ENCODE assay signal across 8 cellular contexts in the genomic region with DNA sequence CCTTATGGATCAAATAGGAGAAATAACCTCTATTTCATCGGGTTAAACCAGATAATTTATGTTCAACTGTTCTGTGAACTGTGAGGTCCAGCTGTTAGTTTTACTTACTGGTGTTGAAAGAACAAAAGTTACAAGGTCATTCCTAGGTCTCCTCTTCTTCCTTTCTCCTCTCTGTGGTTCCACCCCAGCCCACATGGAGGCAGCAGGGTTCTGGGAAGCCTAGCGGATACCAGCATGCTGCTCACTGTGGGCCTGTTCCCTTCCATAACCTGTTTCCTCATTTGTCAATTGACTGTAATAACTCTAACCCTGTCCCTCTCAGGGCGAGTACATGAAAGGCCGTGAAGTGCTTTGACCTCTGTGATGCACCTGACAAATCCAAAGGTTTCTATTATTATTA. TPM values are rescaled to one million over a fixed set of nuclear protein-coding genes. Genes with fewer than 3 reads are reported as not detected.
DNase-seq lines count a peak whose midpoint lies in the region; ATAC-seq, FAIRE-seq and TF ChIP-seq lines count a peak whose summit lies in the region.

No MANE protein-coding gene starts in this region.

- peak; percentile 59 to 83 for TF ChIP-seq RAD21 in K562 (CRISPR knock-in tag; conservative IDR thresholded peaks at IDR 0.05 in 1 of 2, IDR thresholded peaks at IDR 0.05 in 1 of 2)

- in situ Hi-C loops in K562 (cut with MboI), result loop anchor here (5.0 kb wide), 1 partner anchor 253 kb away; no protein-coding TSS in a partner anchor

- H3K27me3 Mint-ChIP-seq in activated CD4-positive, alpha-beta T cell treated with anti-CD3 and anti-CD28 coated beads, Interleukin-2, amount 10 ng/mL, durations not matched to agents 7 days and 5 days, result no peaks in the 10 kb centered on the region
- no peaks in the 10 kb centered on the region for H3K27me3 Mint-ChIP-seq in activated T-cell treated with anti-CD3 and anti-CD28 coated beads, Interleukin-2, amount 50 U/mL, for 4 hours (ENCODE audit: low read depth)

- intact Hi-C loops in K562 (cut with micrococcal nuclease), result loop anchor here (1.0 kb wide), 1 partner anchor 257 kb away; no protein-coding TSS in a partner anchor

- no TSS peak for BruUV-seq in K562 (replicated peaks; lab: Mats Ljungman, UMichigan)

- CTCF ChIA-PET in K562 (lab: Yijun Ruan, JAX; ENCODE audit: low intra/inter-chr PET ratio), result interaction anchor here (1.0 to 3.6 kb wide), 2 partner anchors 257 to 1167 kb away, joined by 3 to 37 read pairs; no protein-coding TSS in a partner anchor
- CTCF ChIA-PET in activated CD4-positive, alpha-beta T cell treated with anti-CD3 and anti-CD28 coated beads, Interleukin-2, amount 10 ng/mL, durations not matched to agents 7 days and 5 days (lab: Charles Lee), result no interaction called here

- peaks cover 17% of the 10 kb centered on the region for H3K36me3 Mint-ChIP-seq in activated CD4-positive, alpha-beta T cell treated with anti-CD3 and anti-CD28 coated beads, Interleukin-2, amount 10 ng/mL, durations not matched to agents 7 days and 5 days (ENCODE audit: low read depth)
- H3K36me3 Mint-ChIP-seq in activated T-cell treated with anti-CD3 and anti-CD28 coated beads, Interleukin-2, amount 50 U/mL, for 4 hours (ENCODE audit: insufficient read depth), result peaks cover 9% of the 10 kb centered on the region

- H3K9me3 ChIP-seq in K562 (replicated peaks; ENCODE audit: control insufficient read depth, insufficient read depth, low read depth, low read length), result no peaks in the 10 kb centered on the region
- no peaks in the 10 kb centered on the region for H3K9me3 ChIP-seq in thoracic aorta

- peak; percentile 91 for FAIRE-seq in K562 (lab: Jason Lieb, UNC)

- H3K27me3 ChIP-seq in K562 (ENCODE audit: control insufficient read depth in 2 of 2, insufficient read depth in 2 of 2, low read length in 2 of 2) (no peaks in the 10 kb centered on the region), thoracic aorta (replicated peaks; ENCODE audit: insufficient read depth) (no peaks in the 10 kb centered on the region)

- POLR2A ChIA-PET in K562 (lab: Yijun Ruan, JAX), result no interaction called here
- POLR2A ChIA-PET in activated CD4-positive, alpha-beta T cell treated with anti-CD3 and anti-CD28 coated beads, Interleukin-2, amount 10 ng/mL, durations not matched to agents 7 days and 5 days (lab: Charles Lee), result no interaction called here

- DNase-seq in GM03348 (ENCODE audit: low spot score), result peak; percentile 82
- DNase-seq in NCI-H1417 (lab: John Stamatoyannopoulos, UW), result peak in 2 of 3 experiments; percentile 50 to 77
- DNase-seq in K562 (ENCODE audit: extremely low read depth in 1 of 4, low spot score in 3 of 4), result peak; percentile 57 to 76 (median 66)
- DNase-seq in islet precursor cell, result peak; percentile 87
- no peak for DNase-seq in thoracic aorta (ENCODE audit: low spot score)
- DNase-seq in activated CD4-positive, alpha-beta T cell treated with anti-CD3 and anti-CD28 coated beads, Interleukin-2, amount 10 ng/mL, durations not matched to agents 7 days and 5 days, result no peak
- DNase-seq in RPMI8226, result no peak
- no peak for DNase-seq in activated T-cell treated with anti-CD3 and anti-CD28 coated beads, Interleukin-2, amount 50 U/mL, for 4 hours

- peak overlapping the region; percentile 42; the same call in 1 of the 2 replicates for H2AFZ ChIP-seq in K562 (ENCODE audit: low read depth, low read length)

- H3K27ac Mint-ChIP-seq in activated CD4-positive, alpha-beta T cell treated with anti-CD3 and anti-CD28 coated beads, Interleukin-2, amount 10 ng/mL, durations not matched to agents 7 days and 5 days, result no peak overlapping the region

- TF ChIP-seq CTCF in K562 (IDR thresholded peaks at IDR 0.05 in 2 of 3, conservative IDR thresholded peaks at IDR 0.05 in 1 of 3; ENCODE audit: insufficient read depth in 2 of 3, low read depth in 1 of 3, low read length in 3 of 3), result peak; percentile 80 to 83 (median 81)
- peak; percentile 52 for TF ChIP-seq CTCF in thoracic aorta (IDR thresholded peaks at IDR 0.05)

- H3K27ac ChIP-seq in K562 (ENCODE audit: extremely low read depth, low read depth, low read length) (no peak overlapping the region), thoracic aorta (no peak overlapping the region)

- H3K4me1 Mint-ChIP-seq in activated CD4-positive, alpha-beta T cell treated with anti-CD3 and anti-CD28 coated beads, Interleukin-2, amount 10 ng/mL, durations not matched to agents 7 days and 5 days, result peaks cover 1% of the 10 kb centered on the region
- no peaks in the 10 kb centered on the region for H3K4me1 Mint-ChIP-seq in activated T-cell treated with anti-CD3 and anti-CD28 coated beads, Interleukin-2, amount 50 U/mL, for 4 hours (ENCODE audit: low read depth)

- peaks cover 5 to 9% of the 10 kb centered on the region in 2 experiments; a peak in 4 of 5 replicates for H3K4me1 ChIP-seq in K562 (replicated peaks in 1 of 2; ENCODE audit: control insufficient read depth in 2 of 2, insufficient read depth in 2 of 2, low read length in 2 of 2)
- peaks cover 0 to 3% of the 10 kb centered on the region in 2 donors for H3K4me1 ChIP-seq in thoracic aorta (ENCODE audit: control insufficient read depth in 1 of 2, low read depth in 2 of 2)

- no peaks in the 10 kb centered on the region for H3K79me2 ChIP-seq in K562 (ENCODE audit: control insufficient read depth, insufficient read depth, low read length)

- peaks cover under 1% of the 10 kb centered on the region; the same call in 1 of the 2 replicates for H4K20me1 ChIP-seq in K562 (replicated peaks; ENCODE audit: control insufficient read depth, insufficient read depth, low read length)

- no peak overlapping the region for H3K4me2 ChIP-seq in K562 (ENCODE audit: insufficient read depth, low read length)

- H3K9me1 ChIP-seq in K562 (ENCODE audit: control insufficient read depth, insufficient read depth, low read length), result no peaks in the 10 kb centered on the region

- no peak overlapping the region for H3K4me3 Mint-ChIP-seq in activated CD4-positive, alpha-beta T cell treated with anti-CD3 and anti-CD28 coated beads, Interleukin-2, amount 10 ng/mL, durations not matched to agents 7 days and 5 days
- H3K4me3 Mint-ChIP-seq in activated T-cell treated with anti-CD3 and anti-CD28 coated beads, Interleukin-2, amount 50 U/mL, for 4 hours, result no peak overlapping the region

- H3K36me3 ChIP-seq in K562 (ENCODE audit: control insufficient read depth, insufficient read depth, low read length) (no peaks in the 10 kb centered on the region), thoracic aorta (peaks cover 15% of the 10 kb centered on the region)

- ATAC-seq in K562 (peak; percentile 94), thoracic aorta (ENCODE audit: insufficient number of reproducible peaks, low FRiP score, low read depth) (no peak)
- ATAC-seq in activated T-cell treated with anti-CD3 and anti-CD28 coated beads, Interleukin-2, amount 50 U/mL, for 4 hours, result no peak

- TF ChIP-seq EP300 in K562 (IDR thresholded peaks at IDR 0.05; ENCODE audit: low read length), result no peak

- no peak for TF ChIP-seq POLR2A in K562 (conservative IDR thresholded peaks at IDR 0.05)

- 34% methylated on average over 4 of the region's 4 CpGs for WGBS in K562 (ENCODE audit: insufficient coverage, low coverage, missing lambda C conversion rate)

- no peak overlapping the region for H3K9ac ChIP-seq in K562 (ENCODE audit: insufficient read depth in 1 of 2, low read depth in 2 of 2, low read length in 2 of 2)

- no peak overlapping the region for H3K4me3 ChIP-seq in K562
- H3K4me3 ChIP-seq in thoracic aorta, result no peak overlapping the region

- no peaks in the 10 kb centered on the region for H3K9me3 Mint-ChIP-seq in activated CD4-positive, alpha-beta T cell treated with anti-CD3 and anti-CD28 coated beads, Interleukin-2, amount 10 ng/mL, durations not matched to agents 7 days and 5 days
- no peaks in the 10 kb centered on the region for H3K9me3 Mint-ChIP-seq in activated T-cell treated with anti-CD3 and anti-CD28 coated beads, Interleukin-2, amount 50 U/mL, for 4 hours

TF ChIP-seq in K562, 482 proteins besides CTCF, POLR2A, EP300 and RAD21 (continues in another document):
- TF ChIP-seq CBX3 (IDR thresholded peaks at IDR 0.05; ENCODE audit: borderline replicate concordance in 1 of 2, low read length in 2 of 2), result 0 out of 3 replicates have a peak, but pooled peaks of 1 of the 2 experiments have one; percentile 26
- TF ChIP-seq ETV6 (IDR thresholded peaks at IDR 0.05; ENCODE audit: borderline replicate concordance in 1 of 2, low read depth in 2 of 2, low read length in 1 of 2), result no peak
- TF ChIP-seq ETV6 (CRISPR knock-in tag; IDR thresholded peaks at IDR 0.05; ENCODE audit: borderline replicate concordance), result no peak
- peak in 1 of 2 experiments; percentile 36; a peak in 1 of 4 replicates for TF ChIP-seq MAZ (CRISPR knock-in tag; conservative IDR thresholded peaks at IDR 0.05 in 1 of 2, IDR thresholded peaks at IDR 0.05 in 1 of 2)
- 0 out of 2 replicates have a peak, but pooled peaks have one; percentile 11 for TF ChIP-seq ATF7 (IDR thresholded peaks at IDR 0.05)
- TF ChIP-seq ZNF316 (IDR thresholded peaks at IDR 0.05), result no peak
- no peak for TF ChIP-seq ZNF347 (CRISPR knock-in tag; IDR thresholded peaks at IDR 0.05; ENCODE audit: low read depth)
- TF ChIP-seq CTBP1 (IDR thresholded peaks at IDR 0.05; ENCODE audit: borderline replicate concordance), result 0 out of 2 replicates have a peak, but pooled peaks have one; percentile 20

RNA-seq across cellular contexts. Expression of a gene that starts 27.8 kb away (rescaled TPM):
- total RNA-seq in K562 (2011; cell fraction: chromatin; rRNA removed; ENCODE audit: low replicate concordance), result 24.0 and 79.7 TPM in 2 replicates
- 52.2 and 56.9 TPM in 2 replicates for total RNA-seq in K562 (2011; cell fraction: nucleolus; rRNA removed)
- 38.4 and 46.9 TPM in 2 replicates for total RNA-seq in K562 (2011; cell fraction: nucleoplasm; rRNA removed)
- 11.2 and 13.3 TPM in 2 replicates for total RNA-seq in K562 (2014; rRNA removed)
- total RNA-seq in K562 (2014; rRNA removed; fragmentation: Illumina TruSeq; extraction: Trizol), result 3.1 and 3.8 TPM in 2 replicates
- 9.6 and 9.8 TPM in 2 replicates for total RNA-seq in K562 (2015; rRNA removed; fragmentation: Illumina TruSeq; extraction: Trizol)
- total RNA-seq in K562 (2021), result 18.4 and 20.2 TPM in 2 replicates
- 7.4 and 11.8 TPM in 2 replicates for polyA plus RNA-seq in K562 (2011; rRNA removed)
- 11.0 and 16.5 TPM in 2 replicates for polyA plus RNA-seq in K562 (2011; cell fraction: cytosol; rRNA removed)
- 55.1 and 73.5 TPM in 2 replicates for polyA plus RNA-seq in K562 (2011; cell fraction: nucleus; rRNA removed)
- 8.7 and 14.0 TPM in 2 replicates for polyA plus RNA-seq in K562 (2012)
- 6.0 and 8.6 TPM in 2 replicates for polyA plus RNA-seq in K562 (2014; fragmentation: Illumina TruSeq; extraction: Trizol)
- polyA plus RNA-seq in K562 (2014; fragmentation: Nextera tagmentation; extraction: Ambion mirVana), result 1 to 10 TPM; 1.1 to 1.2 TPM
- polyA plus RNA-seq in K562 (2014; rRNA removed), result 14.4 and 14.9 TPM in 2 replicates
- 4.7 and 6.0 TPM in 2 replicates for polyA minus RNA-seq in K562 (2011; rRNA and poly(A)+ RNA removed)
- 7.3 and 8.5 TPM in 2 replicates for polyA minus RNA-seq in K562 (2011; cell fraction: cytosol; rRNA and poly(A)+ RNA removed)
- polyA minus RNA-seq in K562 (2011; cell fraction: nucleus; rRNA and poly(A)+ RNA removed), result 18.2 and 20.5 TPM in 2 replicates
- total RNA-seq in thoracic aorta, result 10 to 100 TPM in 1 of 2 donors, 1 to 10 TPM in 1; 6.5 to 14.2 TPM
- 10 to 100 TPM; 22.0 to 24.6 TPM for total RNA-seq in activated CD4-positive, alpha-beta T cell treated with anti-CD3 and anti-CD28 coated beads, Interleukin-2, amount 10 ng/mL, durations not matched to agents 7 days and 5 days
- total RNA-seq in activated T-cell treated with anti-CD3 and anti-CD28 coated beads, Interleukin-2, amount 50 U/mL, for 4 hours, result 10 to 100 TPM; 31.3 to 36.6 (median 32.5) TPM

Comparison
In these comparisons a context has a peak if more than half of its experiments do, and no peak if none do; other contexts are left out.
1. DNase-seq: peak in GM03348 (single experiment), NCI-H1417 (2 of 3), K562 (4 of 4) and islet precursor cell (single experiment); none in thoracic aorta (single experiment), activated CD4-positive, alpha-beta T cell treated with anti-CD3 and anti-CD28 coated beads, Interleukin-2, amount 10 ng/mL, durations not matched to agents 7 days and 5 days (single experiment), RPMI8226 (single experiment) and activated T-cell treated with anti-CD3 and anti-CD28 coated beads, Interleukin-2, amount 50 U/mL, for 4 hours (single experiment).